15 cellular contexts compared by ENCODE assay signal in the genomic region with DNA sequence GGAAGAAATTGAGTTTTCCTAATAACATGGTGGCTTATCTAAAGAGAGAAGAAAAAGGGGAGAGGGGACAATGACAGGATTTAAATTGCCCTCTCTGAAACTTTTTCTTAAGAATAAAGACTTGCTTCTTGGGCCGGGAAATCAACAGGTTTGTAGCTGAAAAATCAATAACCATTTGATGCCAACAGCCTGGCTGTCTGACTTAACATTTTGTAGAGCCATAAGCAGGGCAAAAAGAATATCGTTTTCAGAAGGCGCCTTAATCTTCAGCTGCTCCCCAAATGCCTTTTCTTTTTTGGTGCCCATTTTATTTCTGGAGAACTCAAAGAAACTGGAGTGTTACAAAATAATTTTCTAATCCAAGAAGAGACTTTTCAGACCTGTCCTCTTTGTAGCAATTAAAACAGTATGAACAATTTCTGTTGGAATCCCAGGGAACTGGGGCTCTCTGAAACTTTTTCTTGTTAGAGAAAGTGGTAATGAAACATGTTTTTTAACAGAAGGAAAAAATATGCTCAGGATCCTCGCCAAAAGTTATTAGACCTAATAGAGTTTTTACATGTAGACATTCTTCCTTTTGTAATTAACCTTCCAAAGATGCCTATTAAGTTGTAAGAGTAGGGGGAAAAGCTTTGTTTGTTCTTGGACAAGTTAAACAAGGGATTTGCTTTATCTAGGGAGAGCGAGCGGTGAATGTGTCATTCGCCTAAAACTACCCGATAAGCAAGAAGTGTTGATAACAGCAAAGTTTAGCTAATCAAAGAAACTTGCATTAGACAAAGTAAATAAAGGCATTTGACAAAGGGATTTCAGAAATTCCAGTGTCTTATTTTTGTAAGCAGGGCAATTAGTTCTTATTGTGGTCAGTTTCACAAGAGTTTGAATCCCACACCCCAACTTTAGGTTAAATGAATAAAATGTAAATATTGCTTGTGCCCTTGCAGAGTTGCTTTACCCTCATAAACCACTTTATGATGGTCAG. TPM values are rescaled to one million over a fixed set of nuclear protein-coding genes. Genes with fewer than 3 reads are reported as not detected.
DNase-seq lines count a peak whose midpoint lies in the region; ATAC-seq and TF ChIP-seq lines count a peak whose summit lies in the region.
"Had no signal": no experiment of that assay in that cellular context is flagged by ENCODE, and none has a peak within 500 bp of the region (broad histone marks: within the 10 kb centered on the region; RNA-seq: fewer than 3 reads in every experiment).

No MANE protein-coding gene starts in this region.

- peak overlapping the region in 58 of 59 donors; percentile 15 to 87 (median 70) for H3K4me3 ChIP-seq in dorsolateral prefrontal cortex
- peak overlapping the region; percentile 47 for H3K4me3 ChIP-seq in mesodermal cell (ENCODE audit: extremely low read depth, insufficient read depth, low read length, poor library complexity, severe bottlenecking)
- H3K4me3 ChIP-seq in suprapubic skin, result peak overlapping the region; percentile 56

- intact Hi-C loops in dorsolateral prefrontal cortex (cut with DNase I), result loop anchor here in 1 of 2 donors (10.0 kb wide), 1 partner anchor 165 kb away; no protein-coding TSS in a partner anchor

- TF ChIP-seq CTCF in dorsolateral prefrontal cortex (IDR thresholded peaks at IDR 0.05 in 54 of 56, conservative IDR thresholded peaks at IDR 0.05 in 2 of 56; ENCODE audit: low read depth in 1 of 56, partially characterized antibody in 56 of 56) (no peak), suprapubic skin (IDR thresholded peaks at IDR 0.05) (no peak)

- ATAC-seq in GM21381 (IDR thresholded peaks at IDR 0.05; ENCODE audit: unreplicated experiment) (no peak), HG03108 (IDR thresholded peaks at IDR 0.05; ENCODE audit: unreplicated experiment) (no peak), HG02938 (IDR thresholded peaks at IDR 0.05; ENCODE audit: unreplicated experiment) (no peak)
- ATAC-seq: HCT116; stimulated activated memory B cell treated with anti-CD40 and anti-IgM and Interleukin-4, amounts not matched to agents 10 μg/mL and 1 μg/mL and 100 μg/mL, for 72 hours had no signal

- no peak for TF ChIP-seq POLR2A in suprapubic skin (IDR thresholded peaks at IDR 0.05)

- TF ChIP-seq EP300 in suprapubic skin (IDR thresholded peaks at IDR 0.05), result no peak

- WGBS in mesodermal cell (ENCODE audit: insufficient coverage in 2 of 2), 2 experiments, result 45 to 61% methylated on average over 3 to 7 of the region's 8 CpGs
- WGBS in suprapubic skin, result 58% methylated on average over 8 of the region's 8 CpGs

- DNase-seq in OCI-M1 (lab: John Stamatoyannopoulos, UW) (peak; percentile 21), dorsolateral prefrontal cortex (no peak), suprapubic skin (ENCODE audit: low spot score in 2 of 2) (no peak), NCI-H1417 treated with DMSO at 0.1 percent for 48 hours (lab: John Stamatoyannopoulos, UW) (no peak)
- DNase-seq: activated effector memory CD4-positive, alpha-beta T cell treated with anti-CD3 and anti-CD28 coated beads, Interleukin-2, amount 50 U/mL, for 16 hours; DND-41; effector memory CD4-positive, alpha-beta T cell; kidney glomerular epithelial cell; NCI-H1105 treated with DMSO at 0.1 percent for 48 hours had no signal

- peak overlapping the region in 49 of 59 donors; percentile 5 to 93 (median 82) for H3K27ac ChIP-seq in dorsolateral prefrontal cortex
- H3K27ac ChIP-seq in mesodermal cell (ENCODE audit: low read depth, low read length, severe bottlenecking), result peak overlapping the region; percentile 61
- no peak overlapping the region for H3K27ac ChIP-seq in suprapubic skin

- H3K9me3 ChIP-seq in mesodermal cell (ENCODE audit: control insufficient read depth, low read length), result no peaks in the 10 kb centered on the region
- H3K9me3 ChIP-seq in suprapubic skin, result no peaks in the 10 kb centered on the region

- H3K36me3 ChIP-seq in mesodermal cell (ENCODE audit: control insufficient read depth, insufficient read depth, low read length) (no peaks in the 10 kb centered on the region), suprapubic skin (no peaks in the 10 kb centered on the region)

- no peaks in the 10 kb centered on the region for H3K27me3 ChIP-seq in dorsolateral prefrontal cortex
- no peaks in the 10 kb centered on the region for H3K27me3 ChIP-seq in suprapubic skin

- H3K4me1 ChIP-seq in mesodermal cell (ENCODE audit: control insufficient read depth, insufficient read depth, low read length, poor library complexity, severe bottlenecking) (peaks cover 49% of the 10 kb centered on the region), suprapubic skin (peaks cover 12% of the 10 kb centered on the region)

RNA-seq across cellular contexts. Expression of gene RARB, which starts 2.2 kb away (rescaled TPM):
- total RNA-seq in dorsolateral prefrontal cortex, result 10 to 100 TPM in 107 of 120 experiments, 1 to 10 TPM in 13; 4.6 to 28.6 (median 15.9) TPM
- polyA plus RNA-seq in mesodermal cell (2013, experiment 1 of 2), result 10.4 TPM
- polyA plus RNA-seq in mesodermal cell (2013, experiment 2 of 2), result 9.4 TPM
- total RNA-seq in suprapubic skin, result 1 to 10 TPM; 1.3 to 3.9 (median 1.5) TPM
